Comparison of ENCODE assay signal across 1 cellular context in genomic region chr12:122029620-122030426, GRCh38.
TF ChIP-seq lines count a peak whose summit lies in the region.

No MANE protein-coding gene starts in this region.

TF ChIP-seq in SK-N-SH, 30 proteins besides CTCF, POLR2A, EP300 and RAD21 (continued from another document):
- TF ChIP-seq FOXM1 (IDR thresholded peaks at IDR 0.05; ENCODE audit: low read depth) = no peak
- TF ChIP-seq FOXJ3 (CRISPR knock-in tag; IDR thresholded peaks at IDR 0.05) = no peak
- no peak for TF ChIP-seq GABPA (IDR thresholded peaks at IDR 0.05; ENCODE audit: low read depth)
- TF ChIP-seq, protein P1, sequence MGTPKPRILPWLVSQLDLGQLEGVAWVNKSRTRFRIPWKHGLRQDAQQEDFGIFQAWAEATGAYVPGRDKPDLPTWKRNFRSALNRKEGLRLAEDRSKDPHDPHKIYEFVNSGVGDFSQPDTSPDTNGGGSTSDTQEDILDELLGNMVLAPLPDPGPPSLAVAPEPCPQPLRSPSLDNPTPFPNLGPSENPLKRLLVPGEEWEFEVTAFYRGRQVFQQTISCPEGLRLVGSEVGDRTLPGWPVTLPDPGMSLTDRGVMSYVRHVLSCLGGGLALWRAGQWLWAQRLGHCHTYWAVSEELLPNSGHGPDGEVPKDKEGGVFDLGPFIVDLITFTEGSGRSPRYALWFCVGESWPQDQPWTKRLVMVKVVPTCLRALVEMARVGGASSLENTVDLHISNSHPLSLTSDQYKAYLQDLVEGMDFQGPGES (IDR thresholded peaks at IDR 0.05; ENCODE audit: low read depth, low read length) = no peak
- TF ChIP-seq YY1 (IDR thresholded peaks at IDR 0.05; ENCODE audit: low read depth) = no peak
- TF ChIP-seq TCF12 (IDR thresholded peaks at IDR 0.05) = no peak
- no peak for TF ChIP-seq USF2 (IDR thresholded peaks at IDR 0.05; ENCODE audit: borderline replicate concordance, low read depth, low read length)
- TF ChIP-seq, protein P2, sequence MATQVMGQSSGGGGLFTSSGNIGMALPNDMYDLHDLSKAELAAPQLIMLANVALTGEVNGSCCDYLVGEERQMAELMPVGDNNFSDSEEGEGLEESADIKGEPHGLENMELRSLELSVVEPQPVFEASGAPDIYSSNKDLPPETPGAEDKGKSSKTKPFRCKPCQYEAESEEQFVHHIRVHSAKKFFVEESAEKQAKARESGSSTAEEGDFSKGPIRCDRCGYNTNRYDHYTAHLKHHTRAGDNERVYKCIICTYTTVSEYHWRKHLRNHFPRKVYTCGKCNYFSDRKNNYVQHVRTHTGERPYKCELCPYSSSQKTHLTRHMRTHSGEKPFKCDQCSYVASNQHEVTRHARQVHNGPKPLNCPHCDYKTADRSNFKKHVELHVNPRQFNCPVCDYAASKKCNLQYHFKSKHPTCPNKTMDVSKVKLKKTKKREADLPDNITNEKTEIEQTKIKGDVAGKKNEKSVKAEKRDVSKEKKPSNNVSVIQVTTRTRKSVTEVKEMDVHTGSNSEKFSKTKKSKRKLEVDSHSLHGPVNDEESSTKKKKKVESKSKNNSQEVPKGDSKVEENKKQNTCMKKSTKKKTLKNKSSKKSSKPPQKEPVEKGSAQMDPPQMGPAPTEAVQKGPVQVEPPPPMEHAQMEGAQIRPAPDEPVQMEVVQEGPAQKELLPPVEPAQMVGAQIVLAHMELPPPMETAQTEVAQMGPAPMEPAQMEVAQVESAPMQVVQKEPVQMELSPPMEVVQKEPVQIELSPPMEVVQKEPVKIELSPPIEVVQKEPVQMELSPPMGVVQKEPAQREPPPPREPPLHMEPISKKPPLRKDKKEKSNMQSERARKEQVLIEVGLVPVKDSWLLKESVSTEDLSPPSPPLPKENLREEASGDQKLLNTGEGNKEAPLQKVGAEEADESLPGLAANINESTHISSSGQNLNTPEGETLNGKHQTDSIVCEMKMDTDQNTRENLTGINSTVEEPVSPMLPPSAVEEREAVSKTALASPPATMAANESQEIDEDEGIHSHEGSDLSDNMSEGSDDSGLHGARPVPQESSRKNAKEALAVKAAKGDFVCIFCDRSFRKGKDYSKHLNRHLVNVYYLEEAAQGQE (IDR thresholded peaks at IDR 0.05; ENCODE audit: low read depth, low read length) = no peak
- no peak for TF ChIP-seq ELF1 (IDR thresholded peaks at IDR 0.05)
